8 cellular contexts compared by ENCODE assay signal in genomic region chr19:40802300-40803169, GRCh38. TPM values are rescaled to one million over a fixed set of nuclear protein-coding genes. Genes with fewer than 3 reads are reported as not detected.
DNase-seq lines count a peak whose midpoint lies in the region; ATAC-seq, FAIRE-seq and TF ChIP-seq lines count a peak whose summit lies in the region.

No MANE protein-coding gene starts in this region.

- H3K4me3 ChIP-seq in GM12878 (peak overlapping the region; percentile 62), liver (ENCODE audit: low read depth in 1 of 3, low read length in 3 of 3) (no peak overlapping the region), tibial nerve (peak overlapping the region in 3 of 4 donors; percentile 8 to 18 (median 11))

- H3K79me2 ChIP-seq in GM12878 (ENCODE audit: control insufficient read depth, insufficient read depth, low read length), result peaks cover 64% of the 10 kb centered on the region

- H3K9me3 Mint-ChIP-seq in activated CD8-positive, alpha-beta memory T cell treated with anti-CD3 and anti-CD28 coated beads, Interleukin-2, amount 10 ng/mL, durations not matched to agents 7 days and 5 days (ENCODE audit: low read depth), result no peaks in the 10 kb centered on the region

- peaks cover 87% of the 10 kb centered on the region for H3K4me1 Mint-ChIP-seq in activated CD8-positive, alpha-beta memory T cell treated with anti-CD3 and anti-CD28 coated beads, Interleukin-2, amount 10 ng/mL, durations not matched to agents 7 days and 5 days

- ATAC-seq in activated CD8-positive, alpha-beta memory T cell treated with anti-CD3 and anti-CD28 coated beads, Interleukin-2, amount 10 ng/mL, durations not matched to agents 7 days and 5 days, result no peak
- ATAC-seq in GM12878 (no peak), HG02610 (IDR thresholded peaks at IDR 0.05; ENCODE audit: unreplicated experiment) (no peak), HG03095 (IDR thresholded peaks at IDR 0.05; ENCODE audit: unreplicated experiment) (no peak)

- H3K9ac ChIP-seq in GM12878 (ENCODE audit: control insufficient read depth, insufficient read depth, low read length) (peak overlapping the region; percentile 67), liver (ENCODE audit: low read depth in 1 of 2, low read length in 2 of 2) (no peak overlapping the region)

- TF ChIP-seq EP300 in GM12878 (IDR thresholded peaks at IDR 0.05; ENCODE audit: borderline replicate concordance in 1 of 2, control insufficient read depth in 1 of 2, low read depth in 2 of 2, low read length in 2 of 2), result no peak
- no peak for TF ChIP-seq EP300 in tibial nerve (IDR thresholded peaks at IDR 0.05)

- no peak overlapping the region for H2AFZ ChIP-seq in GM12878 (ENCODE audit: control insufficient read depth, low read depth, low read length)

- no peak for TF ChIP-seq RAD21 in GM12878 (IDR thresholded peaks at IDR 0.05; ENCODE audit: insufficient read depth, low read depth, low read length)
- no peak for TF ChIP-seq RAD21 in liver (IDR thresholded peaks at IDR 0.05)

- peak overlapping the region; percentile 65 for H3K4me3 Mint-ChIP-seq in activated CD8-positive, alpha-beta memory T cell treated with anti-CD3 and anti-CD28 coated beads, Interleukin-2, amount 10 ng/mL, durations not matched to agents 7 days and 5 days

- SMC1A ChIA-PET in GM12878 (lab: Charles Lee; ENCODE audit: uncharacterized antibody, unreplicated experiment), result interaction anchor here (1.0 to 3.6 kb wide), 4 partner anchors 24 to 85 kb away, joined by 3 to 18 read pairs (median 4); partner anchors contain the start of genes ITPKC and RAB4B

- TF ChIP-seq CTCF in GM12878 (IDR thresholded peaks at IDR 0.05 in 2 of 3, conservative IDR thresholded peaks at IDR 0.05 in 1 of 3; ENCODE audit: control insufficient read depth in 2 of 3, extremely low read depth in 1 of 3, insufficient read depth in 1 of 3, low read depth in 3 of 3, low read length in 3 of 3), result no peak
- no peak for TF ChIP-seq CTCF in liver (IDR thresholded peaks at IDR 0.05; ENCODE audit: low read depth, low read length, missing input control)
- no peak for TF ChIP-seq CTCF in tibial nerve (IDR thresholded peaks at IDR 0.05)

- POLR2A ChIA-PET in GM12878 (lab: Charles Lee), result interaction anchor here (0.9 to 2.7 kb wide), 4 partner anchors 8 to 50 kb away, joined by 3 to 23 read pairs (median 11); partner anchors contain the start of gene RAB4B

- peaks cover 19% of the 10 kb centered on the region for H4K20me1 ChIP-seq in GM12878 (ENCODE audit: control insufficient read depth, insufficient read depth)

- in situ Hi-C loops in GM12878 (cut with MboI), result no loop called here

- BruUV-seq in GM12878 (replicated peaks; lab: Mats Ljungman, UMichigan), result no TSS peak

- TF ChIP-seq POLR2A in GM12878 (IDR thresholded peaks at IDR 0.05; ENCODE audit: low read depth, low read length) (peak; percentile 26; the same call in 1 of the 2 replicates), tibial nerve (IDR thresholded peaks at IDR 0.05) (no peak)

- no peak for DNase-seq in activated CD8-positive, alpha-beta memory T cell treated with anti-CD3 and anti-CD28 coated beads, Interleukin-2, amount 10 ng/mL, durations not matched to agents 7 days and 5 days
- no peak for DNase-seq in activated CD8-positive, alpha-beta memory T cell treated with anti-CD3 and anti-CD28 coated beads, Interleukin-2, amount 50 U/mL, for 4 hours
- DNase-seq in GM12878 (ENCODE audit: low read depth, low spot score) (no peak), tibial nerve (ENCODE audit: low spot score in 2 of 2) (peak in 1 of 2 donors; percentile 58), NCI-H1105 (lab: John Stamatoyannopoulos, UW) (no peak)

- RAD21 ChIA-PET in GM12878 (lab: Charles Lee; ENCODE audit: unreplicated experiment), result interaction anchor here (0.6 to 3.2 kb wide), 8 partner anchors 24 to 519 kb away, joined by 3 to 18 read pairs (median 4); partner anchors contain the start of genes ACTMAP, NUMBL, RAB4B and SNRPA

- no peaks in the 10 kb centered on the region for H3K27me3 ChIP-seq in GM12878 (replicated peaks in 1 of 2; ENCODE audit: control insufficient read depth in 2 of 2, insufficient read depth in 2 of 2, low read length in 1 of 2)
- H3K27me3 ChIP-seq in liver (ENCODE audit: control insufficient read depth in 4 of 4, insufficient read depth in 4 of 4, low read length in 3 of 4), result no peaks in the 10 kb centered on the region
- H3K27me3 ChIP-seq in tibial nerve, result no peaks in the 10 kb centered on the region

- peak overlapping the region; percentile 91 for H3K4me2 ChIP-seq in GM12878 (ENCODE audit: control insufficient read depth, insufficient read depth)

- H3K9me3 ChIP-seq in GM12878 (replicated peaks; ENCODE audit: control insufficient read depth, insufficient read depth, low read length) (no peaks in the 10 kb centered on the region), liver (ENCODE audit: control insufficient read depth in 4 of 4, low read length in 3 of 4) (no peaks in the 10 kb centered on the region), tibial nerve (no peaks in the 10 kb centered on the region)

- no peaks in the 10 kb centered on the region for H3K27me3 Mint-ChIP-seq in activated CD8-positive, alpha-beta memory T cell treated with anti-CD3 and anti-CD28 coated beads, Interleukin-2, amount 10 ng/mL, durations not matched to agents 7 days and 5 days

- WGBS in GM12878 (ENCODE audit: insufficient coverage, insufficient replicate concordance, low lambda C conversion rate, missing lambda C conversion rate), result 36% methylated on average over 11 of the region's 11 CpGs
- 39% methylated on average over 11 of the region's 11 CpGs for WGBS in liver
- WGBS in tibial nerve, 2 donors, result 10 to 20% methylated on average over 8 to 11 of the region's 11 CpGs

- H3K36me3 Mint-ChIP-seq in activated CD8-positive, alpha-beta memory T cell treated with anti-CD3 and anti-CD28 coated beads, Interleukin-2, amount 10 ng/mL, durations not matched to agents 7 days and 5 days, result peaks cover 36% of the 10 kb centered on the region

- FAIRE-seq in GM12878 (lab: Jason Lieb, UNC), result no peak

- H3K4me1 ChIP-seq in GM12878 (ENCODE audit: control insufficient read depth, insufficient read depth, low read length) (peaks cover 57% of the 10 kb centered on the region), liver (ENCODE audit: control insufficient read depth in 4 of 4, insufficient read depth in 4 of 4, low read length in 3 of 4) (peaks cover 34 to 81% (median 67%) of the 10 kb centered on the region in 4 donors), tibial nerve (peaks cover 0 to 85% (median 74%) of the 10 kb centered on the region in 4 donors)

- H3K36me3 ChIP-seq in GM12878 (ENCODE audit: control insufficient read depth in 2 of 2, insufficient read depth in 2 of 2, low read length in 1 of 2) (peaks cover 11 to 17% of the 10 kb centered on the region in 2 experiments; a peak in 3 of 4 replicates), liver (ENCODE audit: control insufficient read depth in 4 of 4, insufficient read depth in 3 of 4, low read depth in 1 of 4, low read length in 3 of 4) (peaks cover under 1 to 10% (median 1%) of the 10 kb centered on the region in 4 donors), tibial nerve (peaks cover 0 to 25% (median 2%) of the 10 kb centered on the region in 3 donors)

- H3K27ac ChIP-seq in GM12878 (ENCODE audit: control insufficient read depth, insufficient read depth), result peak overlapping the region; percentile 84
- peak overlapping the region; percentile 48 to 82 for H3K27ac ChIP-seq in liver (ENCODE audit: low read depth in 1 of 2, low read length in 2 of 2)
- H3K27ac ChIP-seq in tibial nerve, result peak overlapping the region; percentile 37 to 98 (median 82)

- CTCF ChIA-PET in activated CD8-positive, alpha-beta memory T cell treated with anti-CD3 and anti-CD28 coated beads, Interleukin-2, amount 10 ng/mL, durations not matched to agents 7 days and 5 days (lab: Charles Lee), result interaction anchor here (0.5 to 6.4 kb wide), 6 partner anchors 16 to 463 kb away, joined by 3 to 60 read pairs (median 4); no protein-coding TSS in a partner anchor
- CTCF ChIA-PET in GM12878 (lab: Yijun Ruan, JAX), result interaction anchor here (0.5 to 1.9 kb wide), 6 partner anchors 25 to 139 kb away, joined by 3 to 7 read pairs (median 4); no protein-coding TSS in a partner anchor

- H3K27ac Mint-ChIP-seq in activated CD8-positive, alpha-beta memory T cell treated with anti-CD3 and anti-CD28 coated beads, Interleukin-2, amount 10 ng/mL, durations not matched to agents 7 days and 5 days, result peak overlapping the region; percentile 89

- intact Hi-C loops in GM12878 (cut with micrococcal nuclease; ENCODE audit: unreplicated experiment), result no loop called here

RNA-seq across cellular contexts. Expression of gene EGLN2, which starts 3.5 kb away (rescaled TPM):
- 100 to 1,000 TPM; 101 to 105 TPM for total RNA-seq in activated CD8-positive, alpha-beta memory T cell treated with anti-CD3 and anti-CD28 coated beads, Interleukin-2, amount 10 ng/mL, durations not matched to agents 7 days and 5 days
- total RNA-seq in GM12878 (2013; cell fraction: nucleolus; rRNA removed), result 57.7 and 67.3 TPM in 2 replicates
- total RNA-seq in GM12878 (2014; rRNA removed), result 80.9 and 91.8 TPM in 2 replicates
- 57.7 and 62.5 TPM in 2 replicates for total RNA-seq in GM12878 (2014; rRNA removed; fragmentation: Illumina TruSeq; extraction: Trizol)
- total RNA-seq in GM12878 (2021), result 89.3 and 90.9 TPM in 2 replicates
- polyA plus RNA-seq in GM12878 (2011; ENCODE audit: low read depth), result 21.1 TPM
- polyA plus RNA-seq in GM12878 (2011; rRNA removed), result 20.1 and 35.1 TPM in 2 replicates
- polyA plus RNA-seq in GM12878 (2011; cell fraction: cytosol; rRNA removed), result 50.5 and 76.9 TPM in 2 replicates
- polyA plus RNA-seq in GM12878 (2011; cell fraction: nucleus; rRNA removed), result 87.9 and 107 TPM in 2 replicates
- 47.4 and 50.4 TPM in 2 replicates for polyA plus RNA-seq in GM12878 (2012)
- 20.3 and 49.6 TPM in 2 replicates for polyA plus RNA-seq in GM12878 (2014; fragmentation: Illumina TruSeq; extraction: Trizol)
- polyA plus RNA-seq in GM12878 (2014; fragmentation: Nextera tagmentation; extraction: Ambion mirVana), result 10 to 100 TPM in 1 of 2 experiments, 1 to 10 TPM in 1; 8.6 to 34.9 TPM
- 88.6 and 94.4 TPM in 2 replicates for polyA plus RNA-seq in GM12878 (2014; rRNA removed)
- polyA plus RNA-seq in GM12878 (2016; fragmentation: Nextera tagmentation; extraction: Ambion mirVana), result 10 to 100 TPM; 71.1 to 93.0 TPM
- 28.0 and 58.9 TPM in 2 replicates for polyA minus RNA-seq in GM12878 (2011; rRNA and poly(A)+ RNA removed)
- polyA minus RNA-seq in GM12878 (2011; cell fraction: cytosol; rRNA and poly(A)+ RNA removed), result 25.8 and 29.5 TPM in 2 replicates
- polyA minus RNA-seq in GM12878 (2011; cell fraction: nucleus; rRNA and poly(A)+ RNA removed), result 23.2 and 46.2 TPM in 2 replicates
- 10 to 100 TPM; 34.8 to 56.3 TPM for total RNA-seq in liver
- 10 to 100 TPM; 45.2 to 50.2 TPM for polyA plus RNA-seq in liver
- total RNA-seq in tibial nerve, result 100 to 1,000 TPM in 3 of 4 donors, 10 to 100 TPM in 1; 93.5 to 134 (median 120) TPM

RNA-seq across cellular contexts. Expression of gene RAB4B, which starts 24.5 kb away (rescaled TPM):
- 10 to 100 TPM; 36.2 to 56.7 TPM for total RNA-seq in activated CD8-positive, alpha-beta memory T cell treated with anti-CD3 and anti-CD28 coated beads, Interleukin-2, amount 10 ng/mL, durations not matched to agents 7 days and 5 days
- total RNA-seq in GM12878 (2013; cell fraction: nucleolus; rRNA removed), result 5.2 and 5.7 TPM in 2 replicates
- total RNA-seq in GM12878 (2014; rRNA removed) (27.8 and 30.4 TPM in 2 replicates), GM12878 (2014; rRNA removed; fragmentation: Illumina TruSeq; extraction: Trizol) (9.8 and 11.5 TPM in 2 replicates), GM12878 (2021) (32.9 and 38.2 TPM in 2 replicates), liver (1 to 10 TPM; 5.5 to 9.0 TPM), tibial nerve (10 to 100 TPM; 38.3 to 66.6 (median 52.0) TPM)
- polyA plus RNA-seq in GM12878 (2011; ENCODE audit: low read depth), result 11.8 TPM
- polyA plus RNA-seq in GM12878 (2011; rRNA removed) (14.9 and 25.1 TPM in 2 replicates), GM12878 (2014; fragmentation: Illumina TruSeq; extraction: Trizol) (3.5 and 13.7 TPM in 2 replicates), GM12878 (2014; fragmentation: Nextera tagmentation; extraction: Ambion mirVana) (1 to 10 TPM in 1 of 2 experiments, under 1 TPM in 1; 0.60 to 3.2 TPM), GM12878 (2014; rRNA removed) (43.1 and 51.5 TPM in 2 replicates), GM12878 (2016; fragmentation: Nextera tagmentation; extraction: Ambion mirVana) (10 to 100 TPM; 47.9 to 50.0 TPM), liver (10 to 100 TPM; 16.8 to 16.9 TPM)
- 40.3 and 56.5 TPM in 2 replicates for polyA plus RNA-seq in GM12878 (2011; cell fraction: cytosol; rRNA removed)
- 38.3 and 42.5 TPM in 2 replicates for polyA plus RNA-seq in GM12878 (2011; cell fraction: nucleus; rRNA removed)
- 26.6 and 31.5 TPM in 2 replicates for polyA plus RNA-seq in GM12878 (2012)
- 10.3 and 16.6 TPM in 2 replicates for polyA minus RNA-seq in GM12878 (2011; rRNA and poly(A)+ RNA removed)
- polyA minus RNA-seq in GM12878 (2011; cell fraction: cytosol; rRNA and poly(A)+ RNA removed), result 3.3 and 6.8 TPM in 2 replicates
- 4.6 and 5.7 TPM in 2 replicates for polyA minus RNA-seq in GM12878 (2011; cell fraction: nucleus; rRNA and poly(A)+ RNA removed)

RNA-seq across cellular contexts. Expression of gene MIA, which starts 27.2 kb away (rescaled TPM):
- not detected for total RNA-seq in activated CD8-positive, alpha-beta memory T cell treated with anti-CD3 and anti-CD28 coated beads, Interleukin-2, amount 10 ng/mL, durations not matched to agents 7 days and 5 days
- total RNA-seq in GM12878 (2013; cell fraction: nucleolus; rRNA removed), result 2.6 and 3.0 TPM in 2 replicates
- total RNA-seq in GM12878 (2014; rRNA removed) (0.33 and 0.40 TPM in 2 replicates), GM12878 (2014; rRNA removed; fragmentation: Illumina TruSeq; extraction: Trizol) (not detected in 2 replicates), GM12878 (2021) (0.92 TPM in 1 of 2 replicates, not detected in the other), liver (under 1 TPM in 1 of 2 donors, not detected in 1; 0.42 TPM), tibial nerve (100 to 1,000 TPM; 127 to 322 (median 209) TPM)
- not detected for polyA plus RNA-seq in GM12878 (2011; ENCODE audit: low read depth)
- polyA plus RNA-seq in GM12878 (2011; rRNA removed) (0.16 and 0.39 TPM in 2 replicates), GM12878 (2014; fragmentation: Illumina TruSeq; extraction: Trizol) (not detected in 2 replicates), GM12878 (2014; fragmentation: Nextera tagmentation; extraction: Ambion mirVana) (1 to 10 TPM; 1.4 to 1.6 TPM), GM12878 (2014; rRNA removed) (0.36 TPM in 1 of 2 replicates, not detected in the other), GM12878 (2016; fragmentation: Nextera tagmentation; extraction: Ambion mirVana) (1 to 10 TPM; 1.6 to 2.7 TPM), liver (under 1 TPM in 1 of 2 donors, not detected in 1; 0.44 TPM)
- 0.52 TPM in 1 of 2 replicates, not detected in the other for polyA plus RNA-seq in GM12878 (2011; cell fraction: cytosol; rRNA removed)
- polyA plus RNA-seq in GM12878 (2011; cell fraction: nucleus; rRNA removed), result 0.63 and 1.2 TPM in 2 replicates
- polyA plus RNA-seq in GM12878 (2012), result 0.49 and 0.74 TPM in 2 replicates
- not detected in 2 replicates for polyA minus RNA-seq in GM12878 (2011; rRNA and poly(A)+ RNA removed)
- polyA minus RNA-seq in GM12878 (2011; cell fraction: cytosol; rRNA and poly(A)+ RNA removed), result not detected in 2 replicates
- polyA minus RNA-seq in GM12878 (2011; cell fraction: nucleus; rRNA and poly(A)+ RNA removed), result 0.97 TPM in 1 of 2 replicates, not detected in the other

RNA-seq across cellular contexts. Expression of gene CYP2A6, which starts 47.7 kb away (rescaled TPM):
- total RNA-seq in activated CD8-positive, alpha-beta memory T cell treated with anti-CD3 and anti-CD28 coated beads, Interleukin-2, amount 10 ng/mL, durations not matched to agents 7 days and 5 days, result not detected
- not detected in 2 replicates for total RNA-seq in GM12878 (2013; cell fraction: nucleolus; rRNA removed)
- total RNA-seq in GM12878 (2014; rRNA removed) (not detected in 2 replicates), GM12878 (2014; rRNA removed; fragmentation: Illumina TruSeq; extraction: Trizol) (not detected in 2 replicates), GM12878 (2021) (0.58 and 0.97 TPM in 2 replicates), liver (10 to 100 TPM in 1 of 2 donors, under 1 TPM in 1; 0.09 to 56.1 TPM), tibial nerve (1 to 10 TPM in 1 of 4 donors, not detected in 3; 7.3 TPM)
- polyA plus RNA-seq in GM12878 (2011; ENCODE audit: low read depth), result not detected
- polyA plus RNA-seq in GM12878 (2011; rRNA removed) (not detected in 2 replicates), GM12878 (2014; fragmentation: Illumina TruSeq; extraction: Trizol) (not detected in 2 replicates), GM12878 (2014; fragmentation: Nextera tagmentation; extraction: Ambion mirVana) (not detected), GM12878 (2014; rRNA removed) (not detected in 2 replicates), GM12878 (2016; fragmentation: Nextera tagmentation; extraction: Ambion mirVana) (not detected), liver (1,000 to 10,000 TPM in 1 of 2 donors, 10 to 100 TPM in 1; 63.1 to 1,020 TPM)
- not detected in 2 replicates for polyA plus RNA-seq in GM12878 (2011; cell fraction: cytosol; rRNA removed)
- not detected in 2 replicates for polyA plus RNA-seq in GM12878 (2011; cell fraction: nucleus; rRNA removed)
- polyA plus RNA-seq in GM12878 (2012), result not detected in 2 replicates
- not detected in 2 replicates for polyA minus RNA-seq in GM12878 (2011; rRNA and poly(A)+ RNA removed)
- not detected in 2 replicates for polyA minus RNA-seq in GM12878 (2011; cell fraction: cytosol; rRNA and poly(A)+ RNA removed)
- polyA minus RNA-seq in GM12878 (2011; cell fraction: nucleus; rRNA and poly(A)+ RNA removed), result not detected in 2 replicates

RNA-seq across cellular contexts. Expression of gene SNRPA, which starts 51.5 kb away (rescaled TPM):
- total RNA-seq in activated CD8-positive, alpha-beta memory T cell treated with anti-CD3 and anti-CD28 coated beads, Interleukin-2, amount 10 ng/mL, durations not matched to agents 7 days and 5 days, result 100 to 1,000 TPM; 176 to 193 TPM
- 37.6 and 39.8 TPM in 2 replicates for total RNA-seq in GM12878 (2013; cell fraction: nucleolus; rRNA removed)
- 260 and 299 TPM in 2 replicates for total RNA-seq in GM12878 (2014; rRNA removed)
- total RNA-seq in GM12878 (2014; rRNA removed; fragmentation: Illumina TruSeq; extraction: Trizol), result 130 and 137 TPM in 2 replicates
- total RNA-seq in GM12878 (2021), result 186 and 196 TPM in 2 replicates
- polyA plus RNA-seq in GM12878 (2011; ENCODE audit: low read depth), result 42.1 TPM
- polyA plus RNA-seq in GM12878 (2011; rRNA removed), result 115 and 219 TPM in 2 replicates
- polyA plus RNA-seq in GM12878 (2011; cell fraction: cytosol; rRNA removed), result 158 and 310 TPM in 2 replicates
- polyA plus RNA-seq in GM12878 (2011; cell fraction: nucleus; rRNA removed), result 351 and 467 TPM in 2 replicates
- polyA plus RNA-seq in GM12878 (2012), result 117 and 145 TPM in 2 replicates
- 164 and 166 TPM in 2 replicates for polyA plus RNA-seq in GM12878 (2014; fragmentation: Illumina TruSeq; extraction: Trizol)
- 10 to 100 TPM; 14.8 to 32.8 TPM for polyA plus RNA-seq in GM12878 (2014; fragmentation: Nextera tagmentation; extraction: Ambion mirVana)
- 297 and 367 TPM in 2 replicates for polyA plus RNA-seq in GM12878 (2014; rRNA removed)
- 100 to 1,000 TPM; 241 to 257 TPM for polyA plus RNA-seq in GM12878 (2016; fragmentation: Nextera tagmentation; extraction: Ambion mirVana)
- 181 and 241 TPM in 2 replicates for polyA minus RNA-seq in GM12878 (2011; rRNA and poly(A)+ RNA removed)
- 81.0 and 81.1 TPM in 2 replicates for polyA minus RNA-seq in GM12878 (2011; cell fraction: cytosol; rRNA and poly(A)+ RNA removed)
- polyA minus RNA-seq in GM12878 (2011; cell fraction: nucleus; rRNA and poly(A)+ RNA removed), result 63.2 and 95.8 TPM in 2 replicates
- 10 to 100 TPM; 11.8 to 27.1 TPM for total RNA-seq in liver
- polyA plus RNA-seq in liver, result 10 to 100 TPM; 12.4 to 21.6 TPM
- 10 to 100 TPM; 52.8 to 92.7 (median 70.9) TPM for total RNA-seq in tibial nerve

Comparison
In these comparisons a context has a peak if more than half of its experiments do, and no peak if none do; other contexts are left out.
1. H3K4me3 ChIP-seq: peak in GM12878 (single experiment) and tibial nerve (3 of 4); none in liver (0 of 3).
2. RNA of gene MIA, which starts 27.2 kb away (total RNA-seq): 127 to 322 TPM in tibial nerve; 0.42 TPM in liver, not detected in activated CD8-positive, alpha-beta memory T cell treated with anti-CD3 and anti-CD28 coated beads, Interleukin-2, amount 10 ng/mL, durations not matched to agents 7 days and 5 days and 0.33 to 3.0 TPM in GM12878; every median in the first group is over 10 times any median in the second.
3. Peak in every context shown above with its lines, with median percentiles within 50 percentile points of each other: H3K27ac ChIP-seq.